In genomic region chrX:20217279-20217678, GRCh38 we compare ENCODE assay signal across 12 cellular contexts. TPM values are rescaled to one million over a fixed set of nuclear protein-coding genes. Genes with fewer than 3 reads are reported as not detected.
DNase-seq lines count a peak whose midpoint lies in the region; ATAC-seq, FAIRE-seq and TF ChIP-seq lines count a peak whose summit lies in the region.
"Had no signal": no experiment of that assay in that cellular context is flagged by ENCODE, and none has a peak within 500 bp of the region (broad histone marks: within the 10 kb centered on the region; RNA-seq: fewer than 3 reads in every experiment).

No MANE protein-coding gene starts in this region.

- CTCF ChIA-PET in A549 (lab: Yijun Ruan, JAX) (no interaction called here), SK-N-SH (lab: Yijun Ruan, JAX) (interaction anchor here (0.7 to 1.0 kb wide), 2 partner anchors 12 to 13 kb away, joined by 3 read pairs; no protein-coding TSS in a partner anchor)

- FAIRE-seq in A549 (lab: Jason Lieb, UNC) = no peak
- FAIRE-seq: GM19239 had no signal

- peak overlapping the region; percentile 59 for H3K4me2 ChIP-seq in A549
- H3K4me2 ChIP-seq in SK-N-SH = peak overlapping the region; percentile 41; the same call in 1 of the 2 replicates
- H3K4me2 ChIP-seq in H9 (ENCODE audit: insufficient read depth, insufficient read length, low read length) = no peak overlapping the region

- H3K4me3 ChIP-seq in A549 (no peak overlapping the region), SK-N-SH (ENCODE audit: low read depth in 2 of 2, low read length in 1 of 2) (no peak overlapping the region), dorsolateral prefrontal cortex (peak overlapping the region in 11 of 59 donors; percentile 2 to 25 (median 5))

- no peak overlapping the region for H2BK5ac ChIP-seq in H9 (ENCODE audit: insufficient read length, low read length)

- 5% methylated on average over 1 of the region's 1 CpG for WGBS in A549 (ENCODE audit: missing lambda C conversion rate)
- WGBS in SK-N-SH (ENCODE audit: low lambda C conversion rate) = 18% methylated on average over 1 of the region's 1 CpG
- no CpG with 5 or more reads among the region's 1 CpG for WGBS in H9 (ENCODE audit: extremely low coverage, insufficient read length, low lambda C conversion rate)

- H2BK120ac ChIP-seq in H9 (ENCODE audit: low read depth, low read length, poor library complexity, severe bottlenecking) = no peak overlapping the region

- H3K36me3 ChIP-seq in SK-N-SH (replicated peaks in 1 of 2; ENCODE audit: control insufficient read depth in 1 of 2, insufficient read depth in 2 of 2, low read length in 1 of 2) = no peaks in the 10 kb centered on the region
- H3K36me3 ChIP-seq: neutrophil had no signal

- no peak overlapping the region for H3K18ac ChIP-seq in H9 (ENCODE audit: insufficient read length, low read depth, low read length)

- H3K4me3 Mint-ChIP-seq in H9 = no peak overlapping the region

- no peaks in the 10 kb centered on the region for H3K23me2 ChIP-seq in H9 (ENCODE audit: insufficient read length, low read depth, low read length, poor library complexity, severe bottlenecking)

- no peak overlapping the region for H2BK15ac ChIP-seq in H9 (ENCODE audit: low read depth, low read length)

- H3K9me3 Mint-ChIP-seq in H9 = peaks cover 36 to 53% of the 10 kb centered on the region in 2 experiments

- ATAC-seq in A549 (no peak), foreskin keratinocyte (no peak), GM21737 (IDR thresholded peaks at IDR 0.05; ENCODE audit: unreplicated experiment) (no peak)

- H3K27ac ChIP-seq in A549 (peak overlapping the region; percentile 54 to 75; a peak in 4 of 6 replicates), SK-N-SH (ENCODE audit: low read depth in 2 of 2, low read length in 1 of 2) (peak overlapping the region in 1 of 2 experiments; percentile 35; a peak in 1 of 4 replicates), foreskin keratinocyte (no peak overlapping the region), H9 (ENCODE audit: insufficient read length, low read depth, low read length) (no peak overlapping the region), dorsolateral prefrontal cortex (peak overlapping the region in 3 of 59 donors; percentile 11 to 53 (median 22))
- H3K27ac ChIP-seq: neutrophil had no signal

- H3K27me3 ChIP-seq in SK-N-SH (ENCODE audit: insufficient read depth) = no peaks in the 10 kb centered on the region
- no peaks in the 10 kb centered on the region for H3K27me3 ChIP-seq in foreskin keratinocyte
- no peaks in the 10 kb centered on the region for H3K27me3 ChIP-seq in H9 (ENCODE audit: insufficient read depth, low read length)
- H3K27me3 ChIP-seq in dorsolateral prefrontal cortex = peaks cover 0 to 63% (median 6%) of the 10 kb centered on the region in 45 donors
- H3K27me3 ChIP-seq: neutrophil had no signal

- no peak overlapping the region for H3K9ac ChIP-seq in SK-N-SH
- H3K9ac ChIP-seq in H9 (ENCODE audit: extremely low read depth, insufficient read length, low read length) = no peak overlapping the region

- no peak overlapping the region for H2AFZ ChIP-seq in SK-N-SH (ENCODE audit: low read depth)
- no peak overlapping the region for H2AFZ ChIP-seq in H9 (ENCODE audit: low read length)

- H3T11ph ChIP-seq in H9 (ENCODE audit: low read length) = no peak overlapping the region

- H3K56ac ChIP-seq in H9 (ENCODE audit: insufficient read length, low read depth, low read length) = no peak overlapping the region

- no peak overlapping the region for H3K27ac Mint-ChIP-seq in H9

- no peak overlapping the region for H2BK20ac ChIP-seq in H9 (ENCODE audit: low read depth, low read length, poor library complexity, severe bottlenecking)

- H2BK12ac ChIP-seq in H9 (ENCODE audit: insufficient read length, low read depth, low read length) = no peak overlapping the region

- POLR2A ChIA-PET in A549 (lab: Yijun Ruan, JAX) (no interaction called here), SK-N-SH (lab: Yijun Ruan, JAX) (no interaction called here)

- H3K27me3 Mint-ChIP-seq in H9 (ENCODE audit: low read depth) = no peaks in the 10 kb centered on the region; the same call in 1 of the 2 replicates

- intact Hi-C loops in dorsolateral prefrontal cortex (cut with DNase I) = no loop called here

- DNase-seq in A549 (ENCODE audit: low read depth in 1 of 2, low spot score in 1 of 2) (peak; percentile 13 to 37), HCEC 1CT (peak; percentile 59), SK-N-SH (no peak), foreskin keratinocyte (peak; percentile 5 to 35), H9 (no peak), dorsolateral prefrontal cortex (no peak), DMS153 treated with DMSO at 0.1 percent for 48 hours (lab: John Stamatoyannopoulos, UW; ENCODE audit: unreplicated experiment) (no peak)
- DNase-seq: Caco-2; stimulated activated naive CD4-positive, alpha-beta T cell treated with Interleukin-2 at 50 U/mL for 16 hours had no signal

- no peak for TF ChIP-seq CTCF in A549 (IDR thresholded peaks at IDR 0.05)
- no peak for TF ChIP-seq CTCF in SK-N-SH (IDR thresholded peaks at IDR 0.05)
- no peak for TF ChIP-seq CTCF in foreskin keratinocyte (conservative IDR thresholded peaks at IDR 0.05)
- no peak for TF ChIP-seq CTCF in H9 (conservative IDR thresholded peaks at IDR 0.05)
- no peak for TF ChIP-seq CTCF in dorsolateral prefrontal cortex (IDR thresholded peaks at IDR 0.05 in 54 of 56, conservative IDR thresholded peaks at IDR 0.05 in 2 of 56; ENCODE audit: low read depth in 1 of 56, partially characterized antibody in 56 of 56)

- H3K79me2 ChIP-seq in SK-N-SH (ENCODE audit: insufficient read depth) (peaks cover 28% of the 10 kb centered on the region; the same call in 1 of the 2 replicates), H9 (ENCODE audit: insufficient read depth, low read length) (no peaks in the 10 kb centered on the region)

- H4K91ac ChIP-seq in H9 (ENCODE audit: insufficient read length, low read depth, low read length) = no peak overlapping the region

- H3K23ac ChIP-seq in H9 (ENCODE audit: insufficient read length, low read depth, low read length) = no peak overlapping the region

- TF ChIP-seq POLR2A in A549 (IDR thresholded peaks at IDR 0.05; ENCODE audit: low read length) = no peak

- H3K14ac ChIP-seq in H9 (ENCODE audit: insufficient read depth, low read length) = no peak overlapping the region

- TF ChIP-seq RAD21 in A549 (conservative IDR thresholded peaks at IDR 0.05 in 1 of 2, IDR thresholded peaks at IDR 0.05 in 1 of 2) = no peak
- TF ChIP-seq RAD21 in SK-N-SH (IDR thresholded peaks at IDR 0.05; ENCODE audit: low read length) = no peak

- H4K5ac ChIP-seq in H9 (ENCODE audit: insufficient read length, low read depth, low read length) = no peak overlapping the region

- H3K9me2 ChIP-seq in SK-N-SH = no peaks in the 10 kb centered on the region

- peaks cover 3 to 12% of the 10 kb centered on the region in 2 experiments; a peak in 3 of 4 replicates for H3K4me1 Mint-ChIP-seq in H9

- H3K36me3 Mint-ChIP-seq in H9 (ENCODE audit: insufficient read depth in 1 of 3, low read depth in 3 of 3) = no peaks in the 10 kb centered on the region; a peak in 2 of 7 replicates

- no peak overlapping the region for H3K4ac ChIP-seq in H9 (ENCODE audit: low read depth, low read length)

- TF ChIP-seq EP300 in A549 (IDR thresholded peaks at IDR 0.05) (no peak), SK-N-SH (IDR thresholded peaks at IDR 0.05; ENCODE audit: borderline replicate concordance in 1 of 2, low read depth in 1 of 2, low read length in 1 of 2) (no peak)

- no peaks in the 10 kb centered on the region for H3K79me1 ChIP-seq in H9 (ENCODE audit: insufficient read depth, low read depth, low read length, poor library complexity, severe bottlenecking)

- H4K8ac ChIP-seq in H9 (replicated peaks; ENCODE audit: insufficient read length, low read depth, low read length) = no peak overlapping the region

- peaks cover 14% of the 10 kb centered on the region for H3F3A ChIP-seq in SK-N-SH (replicated peaks; ENCODE audit: insufficient read depth)

- H3K9me3 ChIP-seq in A549 = no peaks in the 10 kb centered on the region
- no peaks in the 10 kb centered on the region for H3K9me3 ChIP-seq in SK-N-SH
- H3K9me3 ChIP-seq in H9 (ENCODE audit: control insufficient read depth, low read depth, low read length) = no peaks in the 10 kb centered on the region
- H3K9me3 ChIP-seq: Caco-2, neutrophil had no signal

- no peak overlapping the region for H2AK5ac ChIP-seq in H9 (ENCODE audit: insufficient read length, low read length)

- 0 out of 2 replicates have a peak, but pooled peaks cover 6% of the 10 kb centered on the region for H4K20me1 ChIP-seq in SK-N-SH (ENCODE audit: insufficient read depth)
- H4K20me1 ChIP-seq in H9 (ENCODE audit: control insufficient read depth, insufficient read depth, insufficient read length) = no peaks in the 10 kb centered on the region

- H3K4me1 ChIP-seq in A549 (peaks cover 65% of the 10 kb centered on the region), SK-N-SH (ENCODE audit: control insufficient read depth in 1 of 2, insufficient read depth in 2 of 2, low read depth in 1 of 2, low read length in 1 of 2) (peaks cover 0 to 10% of the 10 kb centered on the region in 2 experiments; a peak in 3 of 4 replicates), foreskin keratinocyte (peaks cover 8% of the 10 kb centered on the region), H9 (ENCODE audit: insufficient read depth, low read length) (no peaks in the 10 kb centered on the region; the same call in 1 of the 2 replicates)

TF ChIP-seq in A549, 52 proteins besides CTCF, POLR2A, EP300 and RAD21 (continues in another document):
- TF ChIP-seq JUNB (IDR thresholded peaks at IDR 0.05) = peak; percentile 13; the same call in 1 of the 2 replicates
- TF ChIP-seq HEYL (CRISPR knock-in tag; IDR thresholded peaks at IDR 0.05) = no peak
- peak; percentile 23; the same call in 1 of the 2 replicates for TF ChIP-seq FOSL2 (IDR thresholded peaks at IDR 0.05)
- peak; percentile 39; the same call in 1 of the 2 replicates for TF ChIP-seq FOSL2 (CRISPR knock-in tag; IDR thresholded peaks at IDR 0.05)

TF ChIP-seq in SK-N-SH, 30 proteins besides CTCF, POLR2A, EP300 and RAD21 (continues in another document):
- no peak for TF ChIP-seq MEF2A (IDR thresholded peaks at IDR 0.05; ENCODE audit: borderline replicate concordance, low read depth)
- TF ChIP-seq EZH2phosphoT487 (IDR thresholded peaks at IDR 0.05; ENCODE audit: borderline replicate concordance, low read depth) = no peak

RNA-seq across cellular contexts. Expression of gene RPS6KA3, which starts 49.4 kb away (rescaled TPM):
- polyA plus RNA-seq in A549 (2011; rRNA removed) = 109 and 117 TPM in 2 replicates
- 20.6 and 22.4 TPM in 2 replicates for polyA plus RNA-seq in A549 (2012; cell fraction: cytosol; rRNA removed)
- polyA plus RNA-seq in A549 (2012; cell fraction: nucleus; rRNA removed) = 8.8 and 10.3 TPM in 2 replicates
- polyA plus RNA-seq in A549 (2017; fragmentation: RNase III; extraction: RNeasy Plus Mini Kit Qiagen cat#74134 plus additional on column Dnase treatment) = 39.5 to 41.1 TPM (median 40.5 TPM) in 3 replicates
- 88.5 and 90.8 TPM in 2 replicates for polyA minus RNA-seq in A549 (2011; rRNA and poly(A)+ RNA removed)
- 14.3 and 20.8 TPM in 2 replicates for polyA plus RNA-seq in SK-N-SH (2012; rRNA removed)
- 21.6 and 24.3 TPM in 2 replicates for polyA plus RNA-seq in SK-N-SH (2012; cell fraction: cytosol; rRNA removed)
- polyA plus RNA-seq in SK-N-SH (2012; cell fraction: nucleus; rRNA removed) = 10.5 and 22.1 TPM in 2 replicates
- total RNA-seq in foreskin keratinocyte = 30.5 and 34.6 TPM in 2 replicates
- 10.8 and 11.0 TPM in 2 replicates for polyA plus RNA-seq in foreskin keratinocyte
- total RNA-seq in H9 (2021) = 9.2 and 9.8 TPM in 2 replicates
- 10 to 100 TPM; 17.2 to 40.7 (median 31.3) TPM for total RNA-seq in dorsolateral prefrontal cortex

Comparison
In these comparisons a context has a peak if more than half of its experiments do, and no peak if none do; other contexts are left out.
1. DNase-seq: peak in A549 (2 of 2), HCEC 1CT (single experiment) and foreskin keratinocyte (2 of 2); none in SK-N-SH (single experiment), H9 (single experiment), dorsolateral prefrontal cortex (0 of 10) and DMS153 treated with DMSO at 0.1 percent for 48 hours (single experiment).
2. H3K27ac ChIP-seq: peak in A549 (2 of 2); none in foreskin keratinocyte (single experiment) and H9 (single experiment).
3. Of the 12 proteins assayed by ChIP-seq in both A549 and SK-N-SH: peak only in A549: none; only in SK-N-SH: none; in both: FOSL2; in neither: 11.